Comparison of ENCODE assay signal across 8 cellular contexts in genomic region chr13:50080158-50080855, GRCh38.
DNase-seq lines count a peak whose midpoint lies in the region; ATAC-seq and TF ChIP-seq lines count a peak whose summit lies in the region.

No MANE protein-coding gene starts in this region.

- H3K27me3 ChIP-seq in HAP-1 (ENCODE audit: low read depth) (no peaks in the 10 kb centered on the region), spleen (replicated peaks in 1 of 7) (peaks cover 0 to 6% (median 0%) of the 10 kb centered on the region in 7 donors)

- no peaks in the 10 kb centered on the region for H3K9me3 ChIP-seq in HAP-1
- H3K9me3 ChIP-seq in spleen, result no peaks in the 10 kb centered on the region

- intact Hi-C loops in spleen (cut with DNase I; ENCODE audit: low total_unique reads), result loop anchor here (5.0 kb wide), 2 partner anchors 47 to 452 kb away; no protein-coding TSS in a partner anchor

- no peaks in the 10 kb centered on the region; the same call in none of the 2 replicates for H3K36me3 ChIP-seq in HAP-1 (replicated peaks)
- no peaks in the 10 kb centered on the region for H3K36me3 ChIP-seq in spleen

- no peak for TF ChIP-seq CTCF in spleen (IDR thresholded peaks at IDR 0.05 in 8 of 11, conservative IDR thresholded peaks at IDR 0.05 in 3 of 11)

- DNase-seq in AML-193 (lab: John Stamatoyannopoulos, UW) (peak; percentile 61 to 63), HAP-1 (ENCODE audit: low spot score in 2 of 2) (peak; percentile 35 to 53), RPMI7951 (ENCODE audit: low read depth) (peak; percentile 38), astrocyte of the hippocampus (ENCODE audit: low read depth, low spot score) (peak; percentile 72), iPS-NIHi7 (ENCODE audit: extremely low spot score) (peak; percentile 9), spleen (no peak)

- peak overlapping the region; percentile 79 to 95 (median 92) for H3K27ac ChIP-seq in spleen

- no peak for ATAC-seq in HG02623 (IDR thresholded peaks at IDR 0.05; ENCODE audit: unreplicated experiment)
- ATAC-seq in GM19467 (IDR thresholded peaks at IDR 0.05; ENCODE audit: unreplicated experiment), result no peak

- H3K4me3 ChIP-seq in HAP-1 (peak overlapping the region; percentile 93), spleen (peak overlapping the region; percentile 66 to 91 (median 82))

- 0 to 1% (median 1%) methylated on average over 31 of the region's 31 CpGs for WGBS in spleen, 5 donors

- in situ Hi-C loops in HAP-1 (cut with MboI; ENCODE audit: low sequenced_read_pairs), result loop anchor here (25.0 kb wide), 1 partner anchor 457 kb away; no protein-coding TSS in a partner anchor

- H3K4me1 ChIP-seq in HAP-1 (peaks cover 34% of the 10 kb centered on the region), spleen (peaks cover 18 to 89% (median 72%) of the 10 kb centered on the region in 6 donors)

- peak in 1 of 3 donors; percentile 9 for TF ChIP-seq POLR2A in spleen (IDR thresholded peaks at IDR 0.05)
